8 cellular contexts compared by ENCODE assay signal in the genomic region with DNA sequence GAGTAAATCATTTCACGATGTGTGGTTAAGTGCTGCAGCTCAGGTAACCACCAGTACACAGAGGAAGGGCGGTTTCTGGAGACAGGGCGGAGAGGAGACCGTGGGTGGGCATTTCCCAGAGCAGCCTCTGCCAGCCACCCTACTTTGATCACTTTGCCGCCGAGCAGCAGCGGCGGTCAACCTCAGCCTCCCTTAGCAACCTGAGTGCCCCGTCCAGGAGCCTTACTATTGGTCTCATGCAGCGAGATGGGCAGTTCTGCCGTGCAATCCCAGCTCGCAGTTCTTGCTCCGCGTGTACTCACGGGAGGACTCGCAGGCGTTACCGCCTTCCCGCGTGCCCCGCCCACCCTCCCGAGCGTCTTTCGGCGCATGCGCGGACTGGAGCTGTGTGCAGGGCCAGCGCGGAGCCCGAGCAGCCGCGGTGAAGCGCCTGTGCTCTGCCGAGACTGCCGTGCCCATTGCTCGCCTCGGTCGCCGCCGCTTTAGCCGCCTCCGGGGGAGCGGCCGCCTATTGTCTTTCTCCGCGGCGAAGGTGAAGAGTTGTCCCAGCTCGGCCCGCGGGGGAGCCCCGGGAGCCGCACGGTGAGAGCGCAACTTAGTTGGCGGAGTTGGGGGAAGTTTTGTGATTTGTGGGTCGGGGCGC. TPM values are rescaled to one million over a fixed set of nuclear protein-coding genes. Genes with fewer than 3 reads are reported as not detected.
DNase-seq lines count a peak whose midpoint lies in the region; ATAC-seq and TF ChIP-seq lines count a peak whose summit lies in the region.

TSS of gene AKAP13 (plus strand) at position 387 of the 643 bp plus-strand sequence. CDS start 105,118 bp downstream, outside the sequence.

- peak; percentile 93 to 95 for TF ChIP-seq POLR2A in gastroesophageal sphincter (IDR thresholded peaks at IDR 0.05)

- DNase-seq in GM04503 (ENCODE audit: low read depth) (peak; percentile 98), HFF-Myc (ENCODE audit: extremely low read depth, low read depth) (peak; percentile 99), MV-4-11 (lab: John Stamatoyannopoulos, UW) (peak; percentile 97), SJSA1 (ENCODE audit: low read depth in 1 of 2, low spot score in 2 of 2) (peak; percentile 93 to 99)
- peak; percentile 90 to 94 (median 92) for DNase-seq in activated naive CD4-positive, alpha-beta T cell (lab: John Stamatoyannopoulos, UW)

- H3K9me3 ChIP-seq in SJSA1 (replicated peaks) (no peaks in the 10 kb centered on the region), gastroesophageal sphincter (no peaks in the 10 kb centered on the region), neutrophil (no peaks in the 10 kb centered on the region)

- H3K4me3 ChIP-seq in HFF-Myc (replicated peaks; ENCODE audit: low read depth, low read length): peak within 1 kb of the TSS; percentile 57
- H3K4me3 ChIP-seq in SJSA1: peak within 1 kb of the TSS; percentile 97
- peak within 1 kb of the TSS; percentile 90 to 96 for H3K4me3 ChIP-seq in gastroesophageal sphincter
- H3K4me3 ChIP-seq in neutrophil (ENCODE audit: low read depth in 1 of 2, low read length in 1 of 2): peak within 1 kb of the TSS; percentile 66 to 89

- peak; percentile 94 for ATAC-seq in gastroesophageal sphincter

- 0% methylated on average over 4 to 7 of the region's 57 CpGs for WGBS in gastroesophageal sphincter (ENCODE audit: low coverage in 1 of 2), 2 donors

- H3K36me3 ChIP-seq in SJSA1: peaks cover 7% of the 10 kb centered on the region
- H3K36me3 ChIP-seq in gastroesophageal sphincter: no peaks in the 10 kb centered on the region
- no peaks in the 10 kb centered on the region for H3K36me3 ChIP-seq in neutrophil

- peaks cover 11% of the 10 kb centered on the region for H3K4me1 ChIP-seq in SJSA1 (replicated peaks)
- peaks cover 0 to 42% (median 0%) of the 10 kb centered on the region in 3 donors for H3K4me1 ChIP-seq in gastroesophageal sphincter
- H3K4me1 ChIP-seq in neutrophil (ENCODE audit: control insufficient read depth in 1 of 2, insufficient read depth in 1 of 2, low read depth in 1 of 2, low read length in 1 of 2): peaks cover 14 to 15% of the 10 kb centered on the region in 2 experiments

- TF ChIP-seq CTCF in HFF-Myc (IDR thresholded peaks at IDR 0.05; ENCODE audit: low read depth, low read length, missing control alignments) (no peak), gastroesophageal sphincter (IDR thresholded peaks at IDR 0.05) (no peak), neutrophil (IDR thresholded peaks at IDR 0.05) (peak; percentile 15), subcutaneous adipose tissue (IDR thresholded peaks at IDR 0.05; ENCODE audit: low read depth) (no peak)

- H3K27ac ChIP-seq in SJSA1: peak within 1 kb of the TSS; percentile 77
- H3K27ac ChIP-seq in gastroesophageal sphincter: peak within 1 kb of the TSS; percentile 82 to 99 (median 94)
- H3K27ac ChIP-seq in neutrophil: peak within 1 kb of the TSS; percentile 64

- TF ChIP-seq EP300 in gastroesophageal sphincter (IDR thresholded peaks at IDR 0.05): no peak

- H3K27me3 ChIP-seq in SJSA1 (replicated peaks) (no peaks in the 10 kb centered on the region), gastroesophageal sphincter (no peaks in the 10 kb centered on the region), neutrophil (peaks cover 74% of the 10 kb centered on the region)

RNA-seq across cellular contexts. Expression of gene AKAP13, which starts in this region (rescaled TPM):
- total RNA-seq in SJSA1 (2014; rRNA removed; shearing (Covaris generic)): 65.4 and 79.3 TPM in 2 replicates
- total RNA-seq in gastroesophageal sphincter (100 to 1,000 TPM; 196 to 252 (median 215) TPM), subcutaneous adipose tissue (100 to 1,000 TPM; 131 to 265 (median 224) TPM)

Comparison
In these comparisons a context has a peak if more than half of its experiments do, and no peak if none do; other contexts are left out.
1. Peak in every context shown above with its lines: DNase-seq, ATAC-seq, H3K4me3 ChIP-seq and H3K27ac ChIP-seq.